In genomic region chr20:8464368-8464767, GRCh38 we compare ENCODE assay signal across 20 cellular contexts.
A peak's percentile ranks its signal among the peaks of the same experiment; 100 is the strongest.
DNase-seq lines count a peak whose midpoint lies in the region; ATAC-seq and TF ChIP-seq lines count a peak whose summit lies in the region.
"Had no signal": no experiment of that assay in that cellular context is flagged by ENCODE, and none has a peak within 500 bp of the region (broad histone marks: within the 10 kb centered on the region; RNA-seq: fewer than 3 reads in every experiment).

No MANE protein-coding gene starts in this region.

- H2BK12ac ChIP-seq in mesenchymal stem cell (ENCODE audit: low read length in 2 of 2): no peak overlapping the region

- H3K36me3 ChIP-seq in GM23338 (ENCODE audit: insufficient read depth): 0 out of 2 replicates have a peak, but pooled peaks cover 6% of the 10 kb centered on the region
- H3K36me3 ChIP-seq in mammary epithelial cell (ENCODE audit: insufficient read depth, low read length): no peaks in the 10 kb centered on the region
- no peaks in the 10 kb centered on the region for H3K36me3 ChIP-seq in right lobe of liver
- no peaks in the 10 kb centered on the region for H3K36me3 ChIP-seq in mesenchymal stem cell (ENCODE audit: control insufficient read depth in 1 of 2, insufficient read depth in 2 of 2, low read depth in 1 of 2, low read length in 2 of 2)
- H3K36me3 ChIP-seq: lower lobe of right lung, prostate gland had no signal

- H3K9me3 ChIP-seq in mammary epithelial cell (replicated peaks; ENCODE audit: insufficient read depth, low read length) (no peaks in the 10 kb centered on the region), right lobe of liver (no peaks in the 10 kb centered on the region), mesenchymal stem cell (ENCODE audit: control insufficient read depth, low read length) (no peaks in the 10 kb centered on the region)
- H3K9me3 ChIP-seq: lower lobe of right lung, prostate gland had no signal

- no peaks in the 10 kb centered on the region for H3K79me2 ChIP-seq in GM23338 (replicated peaks; ENCODE audit: insufficient read depth)
- no peaks in the 10 kb centered on the region for H3K79me2 ChIP-seq in mammary epithelial cell (ENCODE audit: insufficient read depth, low read length)

- no peak overlapping the region for H4K8ac ChIP-seq in mesenchymal stem cell (ENCODE audit: low read length)

- no peaks in the 10 kb centered on the region for H3K9me2 ChIP-seq in GM23338 (ENCODE audit: insufficient read depth)

- H3K27me3 ChIP-seq in GM23338 (ENCODE audit: insufficient read depth) (no peaks in the 10 kb centered on the region), mammary epithelial cell (ENCODE audit: insufficient read depth, low read length) (no peaks in the 10 kb centered on the region), right lobe of liver (no peaks in the 10 kb centered on the region), mesenchymal stem cell (ENCODE audit: control insufficient read depth in 1 of 2, insufficient read depth in 1 of 2, low read length in 2 of 2) (no peaks in the 10 kb centered on the region)
- H3K27me3 ChIP-seq: foreskin keratinocyte had no signal

- DNase-seq in GM23338 (ENCODE audit: low spot score): no peak
- DNase-seq in NCI-H460 (ENCODE audit: extremely low read depth, low read depth): peak; percentile 14
- peak; percentile 18 for DNase-seq in mammary epithelial cell
- no peak for DNase-seq in right lobe of liver
- no peak for DNase-seq in KBM-7
- DNase-seq in mesenchymal stem cell: no peak
- DNase-seq: activated CD8-positive, alpha-beta T cell treated with anti-CD3 and anti-CD28 coated beads for 36 hours; activated gamma-delta T cell treated with Interleukin-2 at 50 U/mL for 16 hours; DMS153; foreskin keratinocyte; hippocampal formation; lower lobe of right lung; MM.1S; NCI-H1417 treated with DMSO at 0.1 percent for 48 hours; NCI-H510A treated with DMSO at 0.1 percent for 48 hours had no signal

- CTCF ChIA-PET in mammary epithelial cell (lab: Charles Lee; ENCODE audit: low non-redundant PET): no interaction called here

- peak overlapping the region; percentile 13 for H3K9ac ChIP-seq in mammary epithelial cell (ENCODE audit: insufficient read depth, low read length)
- no peak overlapping the region for H3K9ac ChIP-seq in mesenchymal stem cell (ENCODE audit: low read length)

- H4K91ac ChIP-seq in mesenchymal stem cell (ENCODE audit: low read length): no peak overlapping the region

- H3K9me3 Mint-ChIP-seq in GM23338: peaks cover 15% of the 10 kb centered on the region

- no peak overlapping the region for H3K27ac ChIP-seq in GM23338 (ENCODE audit: low read depth)
- H3K27ac ChIP-seq in mammary epithelial cell (ENCODE audit: insufficient read depth, low read depth, low read length): no peak overlapping the region
- no peak overlapping the region for H3K27ac ChIP-seq in right lobe of liver
- H3K27ac ChIP-seq in mesenchymal stem cell (ENCODE audit: low read length, poor library complexity, severe bottlenecking): no peak overlapping the region
- H3K27ac ChIP-seq: foreskin keratinocyte, lower lobe of right lung, prostate gland had no signal

- no peak overlapping the region for H2AFZ ChIP-seq in GM23338
- H2AFZ ChIP-seq in mammary epithelial cell (ENCODE audit: low read depth, low read length): no peak overlapping the region
- H2AFZ ChIP-seq in mesenchymal stem cell (ENCODE audit: low read depth, low read length): no peak overlapping the region

- WGBS in mammary epithelial cell (ENCODE audit: low coverage, missing lambda C conversion rate): 56% methylated on average over 2 of the region's 2 CpGs
- 85% methylated on average over 2 of the region's 2 CpGs for WGBS in right lobe of liver (ENCODE audit: insufficient coverage, low coverage, low lambda C conversion rate, missing lambda C conversion rate)
- WGBS in mesenchymal stem cell: 94% methylated on average over 1 of the region's 2 CpGs

- H3K27me3 Mint-ChIP-seq in GM23338 (ENCODE audit: insufficient read depth, low read depth, poor library complexity): peaks cover 1% of the 10 kb centered on the region
- H3K27me3 Mint-ChIP-seq: activated CD8-positive, alpha-beta T cell treated with anti-CD3 and anti-CD28 coated beads for 36 hours had no signal

- intact Hi-C loops in mammary epithelial cell (cut with micrococcal nuclease) (no loop called here), right lobe of liver (cut with DNase I) (no loop called here)

- H3K4me3 ChIP-seq in GM23338 (no peak overlapping the region), mammary epithelial cell (replicated peaks in 1 of 3; ENCODE audit: insufficient read depth in 1 of 3, low read depth in 2 of 3, low read length in 3 of 3) (no peak overlapping the region), right lobe of liver (no peak overlapping the region), mesenchymal stem cell (ENCODE audit: insufficient read depth in 1 of 2, low read depth in 1 of 2, low read length in 2 of 2) (no peak overlapping the region)
- H3K4me3 ChIP-seq: GM12878, lower lobe of right lung, prostate gland had no signal

- no peak for TF ChIP-seq CTCF in GM23338 (conservative IDR thresholded peaks at IDR 0.05; ENCODE audit: low read depth in 2 of 2)
- no peak for TF ChIP-seq CTCF in mammary epithelial cell (conservative IDR thresholded peaks at IDR 0.05 in 1 of 2, IDR thresholded peaks at IDR 0.05 in 1 of 2; ENCODE audit: extremely low read depth in 1 of 2, insufficient read depth in 1 of 2, low read depth in 1 of 2, low read length in 2 of 2)
- TF ChIP-seq CTCF in right lobe of liver (IDR thresholded peaks at IDR 0.05): no peak

- H2BK120ac ChIP-seq in mesenchymal stem cell (ENCODE audit: low read depth, low read length): no peak overlapping the region

- TF ChIP-seq POLR2A in right lobe of liver (IDR thresholded peaks at IDR 0.05): no peak

- H3K18ac ChIP-seq in mesenchymal stem cell (ENCODE audit: low read depth in 1 of 2, low read length in 2 of 2): no peak overlapping the region

- H3F3A ChIP-seq in GM23338 (replicated peaks; ENCODE audit: low read depth): no peaks in the 10 kb centered on the region

- H3K79me1 ChIP-seq in mesenchymal stem cell (replicated peaks; ENCODE audit: low read length, poor library complexity, severe bottlenecking): no peaks in the 10 kb centered on the region

- in situ Hi-C loops in mammary epithelial cell (cut with MboI; ENCODE audit: low sequenced_read_pairs in 2 of 2) (no loop called here), KBM-7 (cut with MboI; ENCODE audit: low pct_unique_long_range_greater_than_20kb, low sequenced_read_pairs) (no loop called here)

- H3K4me3 Mint-ChIP-seq in GM23338: no peak overlapping the region
- H3K4me3 Mint-ChIP-seq: activated CD8-positive, alpha-beta T cell treated with anti-CD3 and anti-CD28 coated beads for 36 hours had no signal

- H3K23ac ChIP-seq in mesenchymal stem cell (ENCODE audit: low read length in 2 of 2): no peak overlapping the region

- dilution Hi-C loops in mammary epithelial cell (cut with HindIII; ENCODE audit: low sequenced_read_pairs): no loop called here

- no peak overlapping the region for H3K4ac ChIP-seq in mesenchymal stem cell (ENCODE audit: low read depth in 1 of 2, low read length in 2 of 2)

- ATAC-seq in GM23338 (no peak), right lobe of liver (peak in 3 of 4 donors; percentile 29 to 53 (median 35)), HG02870 (IDR thresholded peaks at IDR 0.05; ENCODE audit: unreplicated experiment) (no peak), HG02938 (IDR thresholded peaks at IDR 0.05; ENCODE audit: unreplicated experiment) (no peak)
- ATAC-seq: activated CD4-positive, CD25-positive, alpha-beta regulatory T cell treated with anti-CD3 and anti-CD28 coated beads, Interleukin-2, amount 50 U/mL, for 24 hours; activated CD8-positive, alpha-beta T cell treated with anti-CD3 and anti-CD28 coated beads for 36 hours; foreskin keratinocyte; GM12878; lower lobe of right lung had no signal

- H3K4me2 ChIP-seq in GM23338 (no peak overlapping the region), mammary epithelial cell (ENCODE audit: insufficient read depth, low read depth, low read length) (no peak overlapping the region), mesenchymal stem cell (ENCODE audit: low read length, poor library complexity, severe bottlenecking) (no peak overlapping the region)

- peak overlapping the region; percentile 30; the same call in 1 of the 2 replicates for H3K27ac Mint-ChIP-seq in GM23338
- H3K27ac Mint-ChIP-seq: activated CD8-positive, alpha-beta T cell treated with anti-CD3 and anti-CD28 coated beads for 36 hours had no signal

- H3K36me3 Mint-ChIP-seq in GM23338 (ENCODE audit: low read depth): peaks cover 10% of the 10 kb centered on the region; the same call in 2 of the 3 replicates

- no peak overlapping the region for H2AK5ac ChIP-seq in mesenchymal stem cell (ENCODE audit: low read length, severe bottlenecking)

- H3K4me1 ChIP-seq in GM23338 (ENCODE audit: insufficient read depth): no peaks in the 10 kb centered on the region
- H3K4me1 ChIP-seq in mammary epithelial cell (ENCODE audit: insufficient read depth, low read length): no peaks in the 10 kb centered on the region
- no peaks in the 10 kb centered on the region for H3K4me1 ChIP-seq in right lobe of liver
- no peaks in the 10 kb centered on the region for H3K4me1 ChIP-seq in mesenchymal stem cell (ENCODE audit: control insufficient read depth, insufficient read depth, low read depth, low read length)
- H3K4me1 ChIP-seq: foreskin keratinocyte, lower lobe of right lung, prostate gland had no signal

- 0 out of 2 replicates have a peak, but pooled peaks cover under 1% of the 10 kb centered on the region for H4K20me1 ChIP-seq in GM23338 (replicated peaks; ENCODE audit: insufficient read depth)
- no peaks in the 10 kb centered on the region for H4K20me1 ChIP-seq in mammary epithelial cell (ENCODE audit: insufficient read depth, low read length)

- no peak overlapping the region for H2BK15ac ChIP-seq in mesenchymal stem cell (ENCODE audit: low read depth, poor library complexity, severe bottlenecking)

- no peak overlapping the region for H3K14ac ChIP-seq in mesenchymal stem cell (ENCODE audit: low read length in 2 of 2)

- no TSS peak for BruUV-seq in mammary epithelial cell (replicated peaks; lab: Mats Ljungman, UMichigan)

- H3K4me1 Mint-ChIP-seq in GM23338: no peaks in the 10 kb centered on the region

- no peak overlapping the region for H2BK5ac ChIP-seq in mesenchymal stem cell (ENCODE audit: low read depth, low read length, poor library complexity, severe bottlenecking)

TF ChIP-seq in GM23338, 12 proteins besides CTCF, POLR2A, EP300 and RAD21 (continues in another document):
- TF ChIP-seq JUNB (IDR thresholded peaks at IDR 0.05; ENCODE audit: unreplicated experiment) (no peak), EZH2 (IDR thresholded peaks at IDR 0.05; ENCODE audit: low read depth, unreplicated experiment) (no peak), POLR2AphosphoS5 (IDR thresholded peaks at IDR 0.05; ENCODE audit: low read depth) (no peak)

Comparison
In these comparisons a context has a peak if more than half of its experiments do, and no peak if none do; other contexts are left out.
1. ATAC-seq: peak in right lobe of liver (3 of 4); none in GM23338 (single experiment), HG02870 (single experiment) and HG02938 (single experiment).
2. DNase-seq: peak in NCI-H460 (single experiment) and mammary epithelial cell (single experiment); none in GM23338 (single experiment), right lobe of liver (0 of 3), KBM-7 (single experiment) and mesenchymal stem cell (single experiment).